Comparison of ENCODE assay signal across 1 cellular context in the genomic region with DNA sequence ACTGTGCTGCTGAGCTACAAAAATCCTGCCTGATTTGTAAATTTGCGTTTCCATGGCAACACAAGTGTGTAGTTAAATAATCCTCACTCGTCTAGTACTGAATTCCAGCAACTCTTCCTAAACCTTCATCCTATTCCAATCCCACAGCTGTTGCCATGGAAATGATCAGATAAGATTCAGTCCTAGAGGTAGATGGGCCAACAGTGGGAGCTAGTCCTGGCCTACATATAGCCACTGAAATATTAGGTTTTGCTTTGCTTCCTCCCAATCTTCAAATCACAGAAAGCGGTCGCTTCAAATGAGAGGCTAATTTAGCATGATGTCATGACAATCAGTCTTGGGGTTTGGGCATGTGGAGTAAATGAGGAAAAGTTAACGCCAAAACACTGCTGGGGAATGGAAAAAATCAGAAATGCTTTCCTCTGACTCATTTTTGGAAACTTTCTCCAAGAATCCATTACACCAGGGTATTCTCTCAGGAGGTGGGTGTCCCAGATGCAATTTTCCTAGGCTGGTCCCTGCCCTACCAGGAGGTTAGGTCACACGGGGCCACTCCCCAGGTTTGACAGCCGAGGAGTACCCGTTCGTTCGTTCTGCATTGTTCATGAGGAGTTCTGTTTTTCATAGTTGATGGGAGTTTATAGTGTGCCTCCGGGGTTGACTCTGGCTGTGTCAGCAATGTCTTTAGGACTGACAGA.
TF ChIP-seq lines count a peak whose summit lies in the region.

No MANE protein-coding gene starts in this region.

TF ChIP-seq in K562, 482 proteins besides CTCF, POLR2A, EP300 and RAD21 (continued from another document):
- TF ChIP-seq, protein P1, sequence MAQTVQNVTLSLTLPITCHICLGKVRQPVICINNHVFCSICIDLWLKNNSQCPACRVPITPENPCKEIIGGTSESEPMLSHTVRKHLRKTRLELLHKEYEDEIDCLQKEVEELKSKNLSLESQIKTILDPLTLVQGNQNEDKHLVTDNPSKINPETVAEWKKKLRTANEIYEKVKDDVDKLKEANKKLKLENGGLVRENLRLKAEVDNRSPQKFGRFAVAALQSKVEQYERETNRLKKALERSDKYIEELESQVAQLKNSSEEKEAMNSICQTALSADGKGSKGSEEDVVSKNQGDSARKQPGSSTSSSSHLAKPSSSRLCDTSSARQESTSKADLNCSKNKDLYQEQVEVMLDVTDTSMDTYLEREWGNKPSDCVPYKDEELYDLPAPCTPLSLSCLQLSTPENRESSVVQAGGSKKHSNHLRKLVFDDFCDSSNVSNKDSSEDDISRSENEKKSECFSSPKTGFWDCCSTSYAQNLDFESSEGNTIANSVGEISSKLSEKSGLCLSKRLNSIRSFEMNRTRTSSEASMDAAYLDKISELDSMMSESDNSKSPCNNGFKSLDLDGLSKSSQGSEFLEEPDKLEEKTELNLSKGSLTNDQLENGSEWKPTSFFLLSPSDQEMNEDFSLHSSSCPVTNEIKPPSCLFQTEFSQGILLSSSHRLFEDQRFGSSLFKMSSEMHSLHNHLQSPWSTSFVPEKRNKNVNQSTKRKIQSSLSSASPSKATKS (CRISPR knock-in tag; IDR thresholded peaks at IDR 0.05): no peak
- TF ChIP-seq TEAD1 (CRISPR knock-in tag; IDR thresholded peaks at IDR 0.05) (no peak), DNMT1 (IDR thresholded peaks at IDR 0.05) (no peak)
